ENCODE assay signal across 28 cellular contexts in genomic region chr4:188399834-188400233, GRCh38.
DNase-seq lines count a peak whose midpoint lies in the region; ATAC-seq and TF ChIP-seq lines count a peak whose summit lies in the region.
"Had no signal": no experiment of that assay in that cellular context is flagged by ENCODE, and none has a peak within 500 bp of the region (broad histone marks: within the 10 kb centered on the region; RNA-seq: fewer than 3 reads in every experiment).

No MANE protein-coding gene starts in this region.

- no peaks in the 10 kb centered on the region for H3K36me3 ChIP-seq in NT2/D1 (ENCODE audit: insufficient read depth, insufficient read length, low read length)
- H3K36me3 ChIP-seq: cardiac muscle cell, right atrium auricular region, stomach, thyroid gland had no signal

- no peaks in the 10 kb centered on the region for H3K27me3 ChIP-seq in NT2/D1 (ENCODE audit: insufficient read depth, insufficient read length)
- H3K27me3 ChIP-seq: cardiac muscle cell, right atrium auricular region, stomach, thyroid gland had no signal

- TF ChIP-seq CTCF in epithelial cell of esophagus (IDR thresholded peaks at IDR 0.05; ENCODE audit: insufficient read depth, low read depth, low read length, missing control alignments), result no peak

- ATAC-seq in GM21529 (IDR thresholded peaks at IDR 0.05; ENCODE audit: unreplicated experiment), result no peak
- ATAC-seq: activated naive CD4-positive, alpha-beta T cell treated with anti-CD3 and anti-CD28 coated beads, Interleukin-2, amount 50 U/mL, for 72 hours had no signal

- H3K9me3 ChIP-seq in NT2/D1 (ENCODE audit: insufficient read depth, low read length), result peaks cover 26% of the 10 kb centered on the region; the same call in 1 of the 2 replicates
- H3K9me3 ChIP-seq: right atrium auricular region, stomach, thyroid gland had no signal

- peak; percentile 80 for DNase-seq in ELF-1 (ENCODE audit: low read depth, low spot score)
- DNase-seq in NT2/D1 (ENCODE audit: low read depth, low spot score), result peak; percentile 57
- peak; percentile 84 for DNase-seq in epithelial cell of esophagus (ENCODE audit: low read depth)
- peak; percentile 42 for DNase-seq in iPS-NIHi11 (ENCODE audit: low spot score)
- DNase-seq in NCI-H2227 (lab: John Stamatoyannopoulos, UW; ENCODE audit: unreplicated experiment), result no peak
- no peak for DNase-seq in dermis blood vessel endothelial cell
- DNase-seq in COLO668 (lab: John Stamatoyannopoulos, UW; ENCODE audit: unreplicated experiment), result no peak
- DNase-seq: activated CD4-positive, alpha-beta T cell treated with anti-CD3 and anti-CD28 coated beads for 48 hours; activated T-cell treated with anti-CD3 and anti-CD28 coated beads for 4 hours; AML-193; CD4-positive, CD25-positive, alpha-beta regulatory T cell; DND-41; effector memory CD4-positive, alpha-beta T cell; GOT3; KG1; MM.1S; NCI-H2029; SHP77 treated with DMSO at 0.1 percent for 48 hours; small intestine; stimulated activated CD4-positive, alpha-beta T cell treated with anti-CD3 and anti-CD28 coated beads, Interleukin-2, amount 100 ng/mL, for 24 hours; stomach; thyroid gland had no signal

- H3K4me1 ChIP-seq in NT2/D1 (ENCODE audit: insufficient read depth, insufficient read length), result no peaks in the 10 kb centered on the region
- H3K4me1 ChIP-seq: parathyroid adenoma, right atrium auricular region, stomach, thyroid gland had no signal

- H3K4me3 ChIP-seq in NT2/D1 (ENCODE audit: insufficient read length, low read depth) (no peak overlapping the region), epithelial cell of esophagus (ENCODE audit: low read length) (no peak overlapping the region)
- H3K4me3 ChIP-seq: cardiac muscle cell, coronary artery, right atrium auricular region, stomach, thyroid gland had no signal

- H3K9ac ChIP-seq in NT2/D1 (ENCODE audit: insufficient read length, low read depth), result no peak overlapping the region
- H3K9ac ChIP-seq: parathyroid adenoma had no signal

Comparison
In these comparisons a context has a peak if more than half of its experiments do, and no peak if none do; other contexts are left out.
1. DNase-seq: peak in ELF-1 (single experiment), NT2/D1 (single experiment), epithelial cell of esophagus (single experiment) and iPS-NIHi11 (single experiment); none in NCI-H2227 (single experiment), dermis blood vessel endothelial cell (single experiment) and COLO668 (single experiment).